In the genomic region with DNA sequence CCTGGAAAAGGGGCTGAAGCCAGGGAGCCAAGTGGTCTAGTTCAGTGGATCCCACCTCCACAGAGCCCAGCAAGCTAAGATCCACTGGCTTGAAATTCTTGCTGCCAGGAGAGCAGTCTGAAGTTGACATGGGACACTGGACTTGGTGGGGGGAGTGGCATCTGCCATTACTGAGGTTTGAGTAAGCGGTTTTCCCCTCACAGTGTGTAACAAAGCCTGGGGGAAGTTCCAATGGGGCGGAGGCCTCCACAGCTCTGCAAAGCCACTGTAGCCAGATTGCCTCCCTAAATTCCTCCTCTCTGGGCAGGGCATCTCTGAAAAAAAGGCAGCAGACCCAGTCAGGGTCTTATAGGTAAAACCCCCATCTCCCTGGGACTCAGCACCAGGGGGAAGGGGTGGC, we compare ENCODE assay signal across 23 cellular contexts.
DNase-seq lines count a peak whose midpoint lies in the region; ATAC-seq, FAIRE-seq and TF ChIP-seq lines count a peak whose summit lies in the region.
"Had no signal": no experiment of that assay in that cellular context is flagged by ENCODE, and none has a peak within 500 bp of the region (broad histone marks: within the 10 kb centered on the region; RNA-seq: fewer than 3 reads in every experiment).

No MANE protein-coding gene starts in this region.

- H3K4me1 Mint-ChIP-seq in stimulated activated effector memory CD8-positive, alpha-beta T cell treated with anti-CD3 and anti-CD28 coated beads, Interleukin-12 subunit alpha, Interleukin-12 subunit beta, amount 100 ng/mL, for 72 hours, result no peaks in the 10 kb centered on the region
- H3K4me1 Mint-ChIP-seq: CD8-positive, alpha-beta memory T cell; IgD-negative memory B cell had no signal

- H3K27me3 ChIP-seq in colonic mucosa, result no peaks in the 10 kb centered on the region

- no peak for TF ChIP-seq POLR2A in GM12892 (IDR thresholded peaks at IDR 0.05; ENCODE audit: low read depth, low read length)

- no peaks in the 10 kb centered on the region for H3K4me1 ChIP-seq in colonic mucosa

- H3K4me3 ChIP-seq in colonic mucosa, result no peak overlapping the region

- no peak overlapping the region for H3K4me3 Mint-ChIP-seq in stimulated activated effector memory CD8-positive, alpha-beta T cell treated with anti-CD3 and anti-CD28 coated beads, Interleukin-12 subunit alpha, Interleukin-12 subunit beta, amount 100 ng/mL, for 72 hours
- H3K4me3 Mint-ChIP-seq: CD8-positive, alpha-beta memory T cell; IgD-negative memory B cell had no signal

- H3K9me3 Mint-ChIP-seq in stimulated activated effector memory CD8-positive, alpha-beta T cell treated with anti-CD3 and anti-CD28 coated beads, Interleukin-12 subunit alpha, Interleukin-12 subunit beta, amount 100 ng/mL, for 72 hours, result peaks cover 15% of the 10 kb centered on the region

- H3K27ac ChIP-seq in colonic mucosa, result no peak overlapping the region

- DNase-seq in M059J (ENCODE audit: low read depth) (peak; percentile 27), GM12892 (ENCODE audit: insufficient read length) (no peak), colonic mucosa (no peak)
- no peak for DNase-seq in stimulated activated effector memory CD8-positive, alpha-beta T cell treated with anti-CD3 and anti-CD28 coated beads, Interleukin-12 subunit alpha, Interleukin-12 subunit beta, amount 100 ng/mL, for 72 hours (ENCODE audit: low spot score in 2 of 2)
- DNase-seq: ACHN; C1 segment of cervical spinal cord; CD8-positive, alpha-beta memory T cell; DMS79; Karpas-422; NCI-H1105; NCI-H1694; NCI-H2081 treated with DMSO at 0.1 percent for 48 hours; NCI-H748 treated with DMSO at 0.1 percent for 48 hours; NK-92 treated with Interleukin-12 subunit alpha and Interleukin-12 subunit beta, amount 100 ng/mL, for 24 hours; Right ventricle myocardium superior; SW 1271 had no signal

- TF ChIP-seq CTCF in colonic mucosa (IDR thresholded peaks at IDR 0.05), result no peak

- H3K36me3 ChIP-seq in colonic mucosa, result no peaks in the 10 kb centered on the region

- H3K36me3 Mint-ChIP-seq in stimulated activated effector memory CD8-positive, alpha-beta T cell treated with anti-CD3 and anti-CD28 coated beads, Interleukin-12 subunit alpha, Interleukin-12 subunit beta, amount 100 ng/mL, for 72 hours, result no peaks in the 10 kb centered on the region
- H3K36me3 Mint-ChIP-seq: CD8-positive, alpha-beta memory T cell; IgD-negative memory B cell had no signal

- H3K27ac Mint-ChIP-seq in stimulated activated effector memory CD8-positive, alpha-beta T cell treated with anti-CD3 and anti-CD28 coated beads, Interleukin-12 subunit alpha, Interleukin-12 subunit beta, amount 100 ng/mL, for 72 hours, result no peak overlapping the region
- H3K27ac Mint-ChIP-seq: CD8-positive, alpha-beta memory T cell; IgD-negative memory B cell had no signal

- peak; percentile 52 for ATAC-seq in GM18867 (IDR thresholded peaks at IDR 0.05; ENCODE audit: unreplicated experiment)
- ATAC-seq in GM21786 (IDR thresholded peaks at IDR 0.05; ENCODE audit: unreplicated experiment), result peak; percentile 56
- peak; percentile 46 for ATAC-seq in stimulated activated effector memory CD8-positive, alpha-beta T cell treated with anti-CD3 and anti-CD28 coated beads, Interleukin-12 subunit alpha, Interleukin-12 subunit beta, amount 100 ng/mL, for 72 hours
- ATAC-seq in GM21737 (IDR thresholded peaks at IDR 0.05; ENCODE audit: unreplicated experiment), result no peak

- intact Hi-C loops in colonic mucosa (cut with DNase I), result no loop called here

- no peak overlapping the region for H3K9ac ChIP-seq in colonic mucosa (ENCODE audit: low read depth in 2 of 2, low read length in 2 of 2)

- H3K9me3 ChIP-seq in colonic mucosa, result no peaks in the 10 kb centered on the region

- FAIRE-seq in GM12892 (lab: Jason Lieb, UNC), result no peak
- FAIRE-seq: G401.6, H54, RCC 7860 had no signal
